Comparison of ENCODE assay signal across 8 cellular contexts in the genomic region with DNA sequence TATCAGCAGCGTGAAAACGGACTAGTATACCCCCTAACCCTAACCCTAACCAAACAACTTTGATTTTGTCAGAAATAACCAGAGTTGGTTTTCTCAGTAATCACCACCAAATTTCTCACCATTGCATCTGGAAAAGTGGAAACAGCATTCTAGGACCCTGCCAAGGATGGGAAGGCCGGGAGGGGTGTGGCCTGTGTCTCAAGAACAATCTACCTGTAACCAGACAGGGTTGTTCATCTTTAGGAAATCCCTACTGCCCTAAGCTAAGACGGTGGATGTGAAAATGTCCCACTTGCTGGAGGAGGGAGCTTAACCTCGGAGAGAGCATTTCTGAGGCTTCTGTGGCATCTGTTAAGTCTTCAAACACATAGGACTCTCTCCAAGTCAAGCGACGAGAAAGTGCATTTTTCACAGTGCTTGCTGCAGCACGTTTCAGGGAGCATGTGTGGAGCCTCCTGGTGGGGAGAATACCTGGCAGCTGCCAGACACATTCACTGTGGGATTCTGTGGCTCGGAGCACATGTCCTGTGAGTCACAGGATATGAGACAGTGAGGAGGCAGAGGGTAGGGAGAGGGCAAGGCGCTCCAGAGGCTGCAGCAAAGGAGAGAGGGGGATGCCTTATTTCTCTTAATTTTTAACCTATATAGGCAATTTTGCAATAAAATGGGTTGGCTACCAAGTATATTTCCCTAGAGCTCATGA.
DNase-seq lines count a peak whose midpoint lies in the region; ATAC-seq, FAIRE-seq and TF ChIP-seq lines count a peak whose summit lies in the region.

No MANE protein-coding gene starts in this region.

- H2AFZ ChIP-seq in astrocyte (ENCODE audit: low read depth, low read length) = peak overlapping the region; percentile 14

- peaks cover 18% of the 10 kb centered on the region for H3K4me1 Mint-ChIP-seq in astrocyte (ENCODE audit: low read depth, unreplicated experiment)

- H3K27me3 ChIP-seq in astrocyte (ENCODE audit: insufficient read depth, low read length) = no peaks in the 10 kb centered on the region

- H4K20me1 ChIP-seq in astrocyte (ENCODE audit: insufficient read depth, low read length) = no peaks in the 10 kb centered on the region

- H3K27ac Mint-ChIP-seq in astrocyte (ENCODE audit: unreplicated experiment) = peak overlapping the region; percentile 91

- no peaks in the 10 kb centered on the region for H3K27me3 Mint-ChIP-seq in astrocyte (ENCODE audit: low read depth, unreplicated experiment)

- H3K36me3 Mint-ChIP-seq in astrocyte (ENCODE audit: low read depth, unreplicated experiment) = no peaks in the 10 kb centered on the region

- peak; percentile 94 for FAIRE-seq in astrocyte (lab: Jason Lieb, UNC)

- peak; percentile 96 for DNase-seq in EL
- peak; percentile 44 for DNase-seq in NB4 (ENCODE audit: low read depth)
- DNase-seq in astrocyte (ENCODE audit: low read depth) = peak; percentile 99
- DNase-seq in iPS-NIHi11 (ENCODE audit: low spot score) = peak; percentile 73
- peak; percentile 35 for DNase-seq in stimulated activated CD8-positive, alpha-beta memory T cell treated with anti-CD3 and anti-CD28 coated beads, Interleukin-4, amount 100 ng/mL, for 48 hours

- H3K36me3 ChIP-seq in astrocyte (ENCODE audit: insufficient read depth, low read length) = no peaks in the 10 kb centered on the region

- no peaks in the 10 kb centered on the region for H3K9me3 ChIP-seq in astrocyte (ENCODE audit: insufficient read depth, low read depth, low read length)

- H3K4me2 ChIP-seq in astrocyte (ENCODE audit: low read length) = peak overlapping the region; percentile 65

- TF ChIP-seq CTCF in NB4 (IDR thresholded peaks at IDR 0.05; ENCODE audit: low read depth, low read length) (peak; percentile 15), astrocyte (IDR thresholded peaks at IDR 0.05; ENCODE audit: insufficient read depth, low read depth, low read length) (peak; percentile 68)

- H3K9me3 Mint-ChIP-seq in astrocyte (ENCODE audit: unreplicated experiment) = peaks cover 2% of the 10 kb centered on the region

- H3K4me1 ChIP-seq in astrocyte (ENCODE audit: insufficient read depth, low read length) = peaks cover 26% of the 10 kb centered on the region

- H3K4me3 ChIP-seq in NB4 (ENCODE audit: low read depth, low read length) (no peak overlapping the region), astrocyte (ENCODE audit: insufficient read depth, low read depth, low read length) (no peak overlapping the region)

- peak overlapping the region; percentile 76 for H3K9ac ChIP-seq in astrocyte (ENCODE audit: low read length)

- H3K27ac ChIP-seq in astrocyte (ENCODE audit: low read depth, low read length) = peak overlapping the region; percentile 97

- no peak for TF ChIP-seq POLR2A in NB4 (IDR thresholded peaks at IDR 0.05; ENCODE audit: extremely low read depth, insufficient read length)

- no peak overlapping the region for H3K4me3 Mint-ChIP-seq in astrocyte (ENCODE audit: unreplicated experiment)

- ATAC-seq in HG02973 (IDR thresholded peaks at IDR 0.05; ENCODE audit: unreplicated experiment) (no peak), GM18907 (IDR thresholded peaks at IDR 0.05; ENCODE audit: unreplicated experiment) (no peak), GM18511 (IDR thresholded peaks at IDR 0.05; ENCODE audit: unreplicated experiment) (no peak)

- no peaks in the 10 kb centered on the region for H3K79me2 ChIP-seq in astrocyte (ENCODE audit: insufficient read depth, low read length)

Comparison
In these comparisons a context has a peak if more than half of its experiments do, and no peak if none do; other contexts are left out.
1. DNase-seq: peak in every context shown above with its lines; median percentile 99 in astrocyte; 96 in EL; 73 in iPS-NIHi11; 44 in NB4; 35 in stimulated activated CD8-positive, alpha-beta memory T cell treated with anti-CD3 and anti-CD28 coated beads, Interleukin-4, amount 100 ng/mL, for 48 hours.